ENCODE assay signal across 8 cellular contexts in genomic region chr11:60775420-60775961, GRCh38. TPM values are rescaled to one million over a fixed set of nuclear protein-coding genes. Genes with fewer than 3 reads are reported as not detected.
DNase-seq lines count a peak whose midpoint lies in the region; ATAC-seq, FAIRE-seq and TF ChIP-seq lines count a peak whose summit lies in the region.

No MANE protein-coding gene starts in this region.

- H3K9me2 ChIP-seq in DOHH2 (replicated peaks; ENCODE audit: control insufficient read depth, low read length): no peaks in the 10 kb centered on the region

- WGBS in thyroid gland, 2 donors: 11 to 16% methylated on average over 7 to 15 of the region's 15 CpGs

- H4K20me1 ChIP-seq in DOHH2 (ENCODE audit: control insufficient read depth, insufficient read depth, low read depth, low read length): no peaks in the 10 kb centered on the region
- H4K20me1 ChIP-seq in osteoblast (ENCODE audit: insufficient read depth, low read length): no peaks in the 10 kb centered on the region

- TF ChIP-seq POLR2A in thyroid gland (IDR thresholded peaks at IDR 0.05): no peak

- H3F3A ChIP-seq in DOHH2 (ENCODE audit: control insufficient read depth, insufficient read depth): no peaks in the 10 kb centered on the region

- H3K4me1 ChIP-seq in DOHH2 (ENCODE audit: control insufficient read depth, low read length): peaks cover 6% of the 10 kb centered on the region; the same call in 1 of the 2 replicates
- H3K4me1 ChIP-seq in osteoblast (ENCODE audit: insufficient read depth, low read length): peaks cover 15% of the 10 kb centered on the region
- peaks cover 0 to 8% of the 10 kb centered on the region in 2 donors for H3K4me1 ChIP-seq in thyroid gland

- H3K36me3 ChIP-seq in DOHH2 (ENCODE audit: control insufficient read depth, low read length): no peaks in the 10 kb centered on the region
- no peaks in the 10 kb centered on the region for H3K36me3 ChIP-seq in osteoblast (ENCODE audit: insufficient read depth, low read length)
- H3K36me3 ChIP-seq in thyroid gland: no peaks in the 10 kb centered on the region

- H2AFZ ChIP-seq in osteoblast (ENCODE audit: low read length): peak overlapping the region; percentile 32

- no peaks in the 10 kb centered on the region for H3K9me3 ChIP-seq in DOHH2 (ENCODE audit: control insufficient read depth, insufficient read depth, low read length)
- H3K9me3 ChIP-seq in osteoblast (ENCODE audit: low read depth, low read length): no peaks in the 10 kb centered on the region
- H3K9me3 ChIP-seq in thyroid gland: no peaks in the 10 kb centered on the region

- H3K27ac ChIP-seq in DOHH2 (ENCODE audit: low read depth, low read length) (no peak overlapping the region), osteoblast (ENCODE audit: low read depth, low read length) (no peak overlapping the region), thyroid gland (no peak overlapping the region)

- H3K27me3 ChIP-seq in DOHH2 (ENCODE audit: control insufficient read depth, low read length) (peaks cover 16% of the 10 kb centered on the region), osteoblast (ENCODE audit: insufficient read depth, low read length) (no peaks in the 10 kb centered on the region), thyroid gland (no peaks in the 10 kb centered on the region)

- intact Hi-C loops in thyroid gland (cut with DNase I): no loop called here

- no peak for FAIRE-seq in RCC 7860 (lab: Jason Lieb, UNC)

- H3K4me2 ChIP-seq in DOHH2 (ENCODE audit: low read length): no peak overlapping the region
- peak overlapping the region; percentile 49 for H3K4me2 ChIP-seq in osteoblast (ENCODE audit: insufficient read depth, low read length)

- peak; percentile 91 for TF ChIP-seq CTCF in DOHH2 (IDR thresholded peaks at IDR 0.05; ENCODE audit: low read depth, low read length, poor library complexity, severe bottlenecking)
- TF ChIP-seq CTCF in LNCAP (IDR thresholded peaks at IDR 0.05): peak; percentile 89
- peak; percentile 94 for TF ChIP-seq CTCF in osteoblast (IDR thresholded peaks at IDR 0.05; ENCODE audit: extremely low read depth, low read depth, low read length)
- peak; percentile 74 to 95 (median 90) for TF ChIP-seq CTCF in thyroid gland (IDR thresholded peaks at IDR 0.05)

- no peaks in the 10 kb centered on the region for H3K79me2 ChIP-seq in DOHH2 (ENCODE audit: control insufficient read depth, low read length)
- no peaks in the 10 kb centered on the region for H3K79me2 ChIP-seq in osteoblast (ENCODE audit: insufficient read depth, low read length)

- DNase-seq in RCC 7860 (ENCODE audit: low spot score) (peak; percentile 71), activated T-helper 1 cell treated with Interleukin-2 at 50 U/mL for 16 hours (ENCODE audit: low read depth) (peak; percentile 59), fibroblast of the conjunctiva (ENCODE audit: low read depth) (peak; percentile 80), osteoblast (ENCODE audit: insufficient read length, low spot score, missing footprints) (peak; percentile 97), thyroid gland (peak; percentile 91)

- peak; percentile 85 for ATAC-seq in GM21786 (IDR thresholded peaks at IDR 0.05; ENCODE audit: unreplicated experiment)

- H3K4me3 ChIP-seq in DOHH2 (ENCODE audit: low read length): no peak overlapping the region
- H3K4me3 ChIP-seq in osteoblast (ENCODE audit: insufficient read depth, low read length): no peak overlapping the region
- H3K4me3 ChIP-seq in thyroid gland (replicated peaks in 1 of 3): no peak overlapping the region

RNA-seq across cellular contexts. Expression of gene MS4A10, which starts 9.6 kb away (rescaled TPM):
- total RNA-seq in osteoblast (not detected in 2 replicates), thyroid gland (not detected)

RNA-seq across cellular contexts. Expression of gene MS4A15, which starts 18.8 kb away (rescaled TPM):
- total RNA-seq in osteoblast: not detected in 2 replicates
- total RNA-seq in thyroid gland: not detected

RNA-seq across cellular contexts. Expression of gene MS4A18, which starts 51.0 kb away (rescaled TPM):
- total RNA-seq in osteoblast: not detected in 2 replicates
- total RNA-seq in thyroid gland: not detected
